In the genomic region with DNA sequence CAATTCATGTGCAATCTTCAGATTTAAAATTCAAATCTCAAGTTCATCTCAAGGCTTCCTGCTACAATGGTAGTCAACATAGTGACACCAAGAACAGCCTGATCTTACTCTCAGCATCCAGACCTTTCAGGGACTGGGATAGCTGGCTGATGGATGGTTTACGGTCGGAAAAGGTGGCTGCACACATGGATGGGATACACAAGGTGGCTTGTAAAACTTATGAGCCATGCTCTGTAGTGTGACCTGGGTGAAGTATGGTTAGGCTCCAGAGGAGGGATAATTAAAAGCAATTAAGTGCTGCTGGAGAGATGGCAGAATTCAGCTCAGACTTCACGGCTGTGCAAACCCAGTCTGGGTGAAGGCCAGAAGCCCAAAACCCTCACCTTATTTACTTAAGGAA, we compare ENCODE assay signal across 18 cellular contexts.
"Had no signal": no experiment of that assay in that cellular context is flagged by ENCODE, and none has a peak within 500 bp of the region (broad histone marks: within the 10 kb centered on the region; RNA-seq: fewer than 3 reads in every experiment).

No MANE protein-coding gene starts in this region.

- ATAC-seq: activated CD8-positive, alpha-beta memory T cell treated with anti-CD3 and anti-CD28 coated beads, Interleukin-2, amount 10 ng/mL, durations not matched to agents 7 days and 5 days; mucosa of descending colon; psoas muscle; right cardiac atrium had no signal

- H3K27me3 ChIP-seq: dorsolateral prefrontal cortex, hepatocyte, neural progenitor cell, tibial nerve had no signal

- H2AFZ ChIP-seq: hepatocyte, neural progenitor cell had no signal

- H3K4me2 ChIP-seq: hepatocyte, neural progenitor cell had no signal

- H3K9me3 ChIP-seq: mucosa of descending colon, psoas muscle, tibial nerve had no signal

- H3K79me2 ChIP-seq: hepatocyte had no signal

- DNase-seq: activated B cell treated with CpG ODN at 0.5 μM for 24 hours; activated CD4-positive, alpha-beta memory T cell treated with anti-CD3 and anti-CD28 coated beads, Interleukin-2, amount 10 ng/mL, durations not matched to agents 7 days and 5 days; activated CD4-positive, alpha-beta T cell treated with anti-CD3 and anti-CD28 coated beads for 48 hours; activated CD8-positive, alpha-beta memory T cell treated with anti-CD3 and anti-CD28 coated beads, Interleukin-2, amount 10 ng/mL, durations not matched to agents 7 days and 5 days; activated naive CD4-positive, alpha-beta T cell treated with anti-CD3 and anti-CD28 coated beads for 36 hours; central memory CD4-positive, alpha-beta T cell; dorsolateral prefrontal cortex; mesenchymal stem cell; mucosa of descending colon; naive B cell; psoas muscle; right cardiac atrium had no signal

- H3K27ac ChIP-seq: dorsolateral prefrontal cortex, hepatocyte, neural progenitor cell, psoas muscle, skin epidermis, tibial nerve had no signal

- H3K9ac ChIP-seq: neural progenitor cell had no signal

- FAIRE-seq: colon, urothelium cell line had no signal

- H3K4me3 ChIP-seq: dorsolateral prefrontal cortex, hepatocyte, mucosa of descending colon, neural progenitor cell, psoas muscle, skin epidermis, tibial nerve had no signal

- H3K4me1 ChIP-seq: neural progenitor cell had no signal

- H3K36me3 ChIP-seq: neural progenitor cell, tibial nerve had no signal
